17 cellular contexts compared by ENCODE assay signal in genomic region chr2:148796735-148797512, GRCh38.
"Had no signal": no experiment of that assay in that cellular context is flagged by ENCODE, and none has a peak within 500 bp of the region (broad histone marks: within the 10 kb centered on the region; RNA-seq: fewer than 3 reads in every experiment).

No MANE protein-coding gene starts in this region.

- H3K4me3 Mint-ChIP-seq: activated naive CD8-positive, alpha-beta T cell treated with anti-CD3 and anti-CD28 coated beads for 36 hours; stimulated activated memory B cell treated with anti-CD40 and anti-IgM and Interleukin-4, amounts not matched to agents 10 μg/mL and 1 μg/mL and 100 μg/mL, for 72 hours had no signal

- H3K9me3 Mint-ChIP-seq: stimulated activated memory B cell treated with anti-CD40 and anti-IgM and Interleukin-4, amounts not matched to agents 10 μg/mL and 1 μg/mL and 100 μg/mL, for 72 hours had no signal

- ATAC-seq: activated CD4-positive, CD25-positive, alpha-beta regulatory T cell treated with anti-CD3 and anti-CD28 coated beads, Interleukin-2, amount 50 U/mL, for 24 hours; esophagus mucosa; gastrocnemius medialis; left lung; stimulated activated memory B cell treated with anti-CD40 and anti-IgM and Interleukin-4, amounts not matched to agents 10 μg/mL and 1 μg/mL and 100 μg/mL, for 72 hours had no signal

- H3K36me3 ChIP-seq: gastrocnemius medialis, heart left ventricle, left lung, sigmoid colon, spleen, thyroid gland had no signal

- H3K36me3 Mint-ChIP-seq: activated naive CD8-positive, alpha-beta T cell treated with anti-CD3 and anti-CD28 coated beads for 36 hours; stimulated activated memory B cell treated with anti-CD40 and anti-IgM and Interleukin-4, amounts not matched to agents 10 μg/mL and 1 μg/mL and 100 μg/mL, for 72 hours had no signal

- H3K27ac ChIP-seq: gastrocnemius medialis, heart left ventricle, left lung, sigmoid colon, spleen, thyroid gland had no signal

- H3K27ac Mint-ChIP-seq: activated naive CD8-positive, alpha-beta T cell treated with anti-CD3 and anti-CD28 coated beads for 36 hours; stimulated activated memory B cell treated with anti-CD40 and anti-IgM and Interleukin-4, amounts not matched to agents 10 μg/mL and 1 μg/mL and 100 μg/mL, for 72 hours had no signal

- H3K4me3 ChIP-seq: gastrocnemius medialis, heart left ventricle, left lung, sigmoid colon, spleen, thyroid gland had no signal

- H3K27me3 Mint-ChIP-seq: activated naive CD8-positive, alpha-beta T cell treated with anti-CD3 and anti-CD28 coated beads for 36 hours; stimulated activated memory B cell treated with anti-CD40 and anti-IgM and Interleukin-4, amounts not matched to agents 10 μg/mL and 1 μg/mL and 100 μg/mL, for 72 hours had no signal

- H3K4me1 Mint-ChIP-seq: stimulated activated memory B cell treated with anti-CD40 and anti-IgM and Interleukin-4, amounts not matched to agents 10 μg/mL and 1 μg/mL and 100 μg/mL, for 72 hours had no signal

- DNase-seq: activated naive CD8-positive, alpha-beta T cell treated with anti-CD3 and anti-CD28 coated beads for 36 hours; amniotic stem cell; effector CD4-positive, alpha-beta T cell; gastrocnemius medialis; heart left ventricle; left lung; mammary epithelial cell; midbrain; occipital lobe; posterior cingulate gyrus; sigmoid colon; spleen; stimulated activated CD4-positive, alpha-beta T cell treated with anti-CD3 and anti-CD28 coated beads, Interleukin-4, amount 100 ng/mL, for 4 hours; thyroid gland had no signal

- H3K27me3 ChIP-seq: gastrocnemius medialis, heart left ventricle, left lung, sigmoid colon, spleen, thyroid gland had no signal

- H3K4me1 ChIP-seq: gastrocnemius medialis, heart left ventricle, left lung, sigmoid colon, spleen, thyroid gland had no signal

- H3K9me3 ChIP-seq: gastrocnemius medialis, heart left ventricle, left lung, sigmoid colon, thyroid gland had no signal
